8 cellular contexts compared by ENCODE assay signal in genomic region chr13:94968040-94968756, GRCh38.
DNase-seq lines count a peak whose midpoint lies in the region; ATAC-seq and TF ChIP-seq lines count a peak whose summit lies in the region.

No MANE protein-coding gene starts in this region.

- no peak overlapping the region for H3K27ac ChIP-seq in heart right ventricle
- no peak overlapping the region for H3K27ac ChIP-seq in RWPE2 (ENCODE audit: poor library complexity, severe bottlenecking)
- H3K27ac ChIP-seq in foreskin keratinocyte, result no peak overlapping the region

- no peaks in the 10 kb centered on the region for H3K36me3 ChIP-seq in heart right ventricle
- H3K36me3 ChIP-seq in RWPE2 (ENCODE audit: low read depth), result no peaks in the 10 kb centered on the region

- peak overlapping the region in 9 of 10 donors; percentile 12 to 37 (median 24) for H3K4me3 ChIP-seq in heart right ventricle
- no peak overlapping the region for H3K4me3 ChIP-seq in RWPE2 (ENCODE audit: severe bottlenecking)

- TF ChIP-seq CTCF in heart right ventricle (IDR thresholded peaks at IDR 0.05) (peak in 1 of 9 donors; percentile 12), RWPE2 (IDR thresholded peaks at IDR 0.05; ENCODE audit: poor library complexity, severe bottlenecking) (no peak), foreskin keratinocyte (conservative IDR thresholded peaks at IDR 0.05) (no peak)

- peaks cover 0 to 21% (median 9%) of the 10 kb centered on the region in 9 donors for H3K4me1 ChIP-seq in heart right ventricle
- H3K4me1 ChIP-seq in RWPE2 (ENCODE audit: insufficient read depth, poor library complexity, severe bottlenecking), result no peaks in the 10 kb centered on the region
- H3K4me1 ChIP-seq in foreskin keratinocyte, result no peaks in the 10 kb centered on the region

- peaks cover 0 to 99% (median 85%) of the 10 kb centered on the region in 7 donors for H3K27me3 ChIP-seq in heart right ventricle
- H3K27me3 ChIP-seq in RWPE2 (ENCODE audit: insufficient read depth, poor library complexity, severe bottlenecking), result peaks cover 65% of the 10 kb centered on the region
- peaks cover 93% of the 10 kb centered on the region for H3K27me3 ChIP-seq in foreskin keratinocyte

- DNase-seq in heart right ventricle, result peak in 1 of 2 donors; percentile 3
- no peak for DNase-seq in cardiac septum (ENCODE audit: low spot score)
- DNase-seq in RWPE2 (ENCODE audit: low spot score), result no peak
- DNase-seq in foreskin keratinocyte, result no peak
- peak; percentile 83 for DNase-seq in retina
- DNase-seq in NCI-H2081 treated with DMSO at 0.1 percent for 48 hours (lab: John Stamatoyannopoulos, UW), result no peak
- DNase-seq in SW480 (ENCODE audit: low spot score), result no peak

- no peaks in the 10 kb centered on the region for H3K9me3 ChIP-seq in heart right ventricle
- H3K9me3 ChIP-seq in RWPE2 (ENCODE audit: severe bottlenecking), result peaks cover 2% of the 10 kb centered on the region

- WGBS in heart right ventricle, 2 donors, result 1% methylated on average over 56 of the region's 56 CpGs

- ATAC-seq in heart right ventricle (peak in 3 of 8 donors; percentile 20 to 38 (median 29)), RWPE2 (ENCODE audit: low read depth) (peak; percentile 49), foreskin keratinocyte (peak; percentile 58), HG02763 (IDR thresholded peaks at IDR 0.05; ENCODE audit: unreplicated experiment) (no peak)

- intact Hi-C loops in heart right ventricle (cut with DNase I) (no loop called here), cardiac septum (cut with DNase I) (no loop called here)
